Comparison of ENCODE assay signal across 1 cellular context in the genomic region with DNA sequence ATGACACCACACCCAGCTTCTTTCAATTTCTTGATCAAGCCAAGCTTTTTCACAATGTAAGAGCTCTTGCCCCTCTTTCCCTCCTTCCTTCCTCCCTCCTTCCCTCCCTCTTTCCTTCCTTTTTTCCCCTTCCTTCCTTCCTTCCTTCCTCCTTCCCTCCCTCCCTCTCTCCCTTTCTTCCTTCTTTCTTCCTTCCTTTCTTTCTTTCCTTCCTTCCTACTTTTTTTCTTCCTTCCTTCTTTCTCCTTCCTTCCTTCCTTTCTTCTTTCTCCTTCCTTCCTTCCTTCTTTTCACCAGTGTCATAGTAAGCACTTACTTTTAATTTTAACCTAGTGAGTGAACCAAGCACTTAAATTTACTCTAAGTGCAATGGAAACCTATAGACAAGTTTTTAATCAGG.
TF ChIP-seq lines count a peak whose summit lies in the region.

No MANE protein-coding gene starts in this region.

TF ChIP-seq in K562, 482 proteins besides CTCF, POLR2A, EP300 and RAD21:
- TF ChIP-seq, protein P1, sequence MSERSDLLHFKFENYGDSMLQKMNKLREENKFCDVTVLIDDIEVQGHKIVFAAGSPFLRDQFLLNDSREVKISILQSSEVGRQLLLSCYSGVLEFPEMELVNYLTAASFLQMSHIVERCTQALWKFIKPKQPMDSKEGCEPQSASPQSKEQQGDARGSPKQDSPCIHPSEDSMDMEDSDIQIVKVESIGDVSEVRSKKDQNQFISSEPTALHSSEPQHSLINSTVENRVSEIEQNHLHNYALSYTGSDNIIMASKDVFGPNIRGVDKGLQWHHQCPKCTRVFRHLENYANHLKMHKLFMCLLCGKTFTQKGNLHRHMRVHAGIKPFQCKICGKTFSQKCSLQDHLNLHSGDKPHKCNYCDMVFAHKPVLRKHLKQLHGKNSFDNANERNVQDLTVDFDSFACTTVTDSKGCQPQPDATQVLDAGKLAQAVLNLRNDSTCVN (CRISPR knock-in tag; IDR thresholded peaks at IDR 0.05) = 0 out of 2 replicates have a peak, but pooled peaks have one; percentile 20
- TF ChIP-seq THRAP3 (IDR thresholded peaks at IDR 0.05; ENCODE audit: borderline replicate concordance) (0 out of 2 replicates have a peak, but pooled peaks have one; percentile 43), ZNF57 (CRISPR knock-in tag; IDR thresholded peaks at IDR 0.05) (no peak), HSF4 (CRISPR knock-in tag; IDR thresholded peaks at IDR 0.05; ENCODE audit: borderline replicate concordance) (no peak)
- TF ChIP-seq, protein P2, sequence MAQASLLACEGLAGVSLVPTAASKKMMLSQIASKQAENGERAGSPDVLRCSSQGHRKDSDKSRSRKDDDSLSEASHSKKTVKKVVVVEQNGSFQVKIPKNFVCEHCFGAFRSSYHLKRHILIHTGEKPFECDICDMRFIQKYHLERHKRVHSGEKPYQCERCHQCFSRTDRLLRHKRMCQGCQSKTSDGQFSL (CRISPR knock-in tag; IDR thresholded peaks at IDR 0.05) = no peak
- TF ChIP-seq, protein P2 (tag; IDR thresholded peaks at IDR 0.05) = no peak
- TF ChIP-seq, protein P3, sequence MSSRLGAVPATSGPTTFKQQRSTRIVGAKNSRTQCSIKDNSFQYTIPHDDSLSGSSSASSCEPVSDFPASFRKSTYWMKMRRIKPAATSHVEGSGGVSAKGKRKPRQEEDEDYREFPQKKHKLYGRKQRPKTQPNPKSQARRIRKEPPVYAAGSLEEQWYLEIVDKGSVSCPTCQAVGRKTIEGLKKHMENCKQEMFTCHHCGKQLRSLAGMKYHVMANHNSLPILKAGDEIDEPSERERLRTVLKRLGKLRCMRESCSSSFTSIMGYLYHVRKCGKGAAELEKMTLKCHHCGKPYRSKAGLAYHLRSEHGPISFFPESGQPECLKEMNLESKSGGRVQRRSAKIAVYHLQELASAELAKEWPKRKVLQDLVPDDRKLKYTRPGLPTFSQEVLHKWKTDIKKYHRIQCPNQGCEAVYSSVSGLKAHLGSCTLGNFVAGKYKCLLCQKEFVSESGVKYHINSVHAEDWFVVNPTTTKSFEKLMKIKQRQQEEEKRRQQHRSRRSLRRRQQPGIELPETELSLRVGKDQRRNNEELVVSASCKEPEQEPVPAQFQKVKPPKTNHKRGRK (tag; IDR thresholded peaks at IDR 0.05) = peak; percentile 58; the same call in 1 of the 2 replicates
